In genomic region chr16:30033270-30033669, GRCh38 we compare ENCODE assay signal across 1 cellular context.
A peak's percentile ranks its signal among the peaks of the same experiment; 100 is the strongest.
TF ChIP-seq lines count a peak whose summit lies in the region.

No MANE protein-coding gene starts in this region.

TF ChIP-seq in K562, 482 proteins besides CTCF, POLR2A, EP300 and RAD21 (continued from another document and continues in another):
- no peak for TF ChIP-seq ZBTB9 (CRISPR knock-in tag; IDR thresholded peaks at IDR 0.05)
- peak; percentile 88 for TF ChIP-seq ZKSCAN8 (CRISPR knock-in tag; IDR thresholded peaks at IDR 0.05)
- TF ChIP-seq TEAD4 (IDR thresholded peaks at IDR 0.05; ENCODE audit: low read length): peak; percentile 59; the same call in 1 of the 2 replicates
- no peak for TF ChIP-seq TEAD4 (CRISPR knock-in tag; IDR thresholded peaks at IDR 0.05; ENCODE audit: borderline replicate concordance)
- no peak for TF ChIP-seq ZNF76 (CRISPR knock-in tag; IDR thresholded peaks at IDR 0.05; ENCODE audit: borderline replicate concordance)
- TF ChIP-seq ZNF175 (CRISPR knock-in tag; IDR thresholded peaks at IDR 0.05; ENCODE audit: low read depth): no peak
- TF ChIP-seq PHF21A (IDR thresholded peaks at IDR 0.05; ENCODE audit: borderline replicate concordance, low read depth): no peak
- TF ChIP-seq ZNF79 (CRISPR knock-in tag; IDR thresholded peaks at IDR 0.05; ENCODE audit: low read depth): no peak
- peak; percentile 65 for TF ChIP-seq CBFA2T2 (conservative IDR thresholded peaks at IDR 0.05)
- no peak for TF ChIP-seq TAF9B (IDR thresholded peaks at IDR 0.05; ENCODE audit: partially characterized antibody)
- no peak for TF ChIP-seq MCM5 (IDR thresholded peaks at IDR 0.05; ENCODE audit: low read depth)
- TF ChIP-seq BRF1 (IDR thresholded peaks at IDR 0.05; ENCODE audit: borderline replicate concordance, extremely low read depth, insufficient read length): no peak
- no peak for TF ChIP-seq NBN (IDR thresholded peaks at IDR 0.05; ENCODE audit: low read depth)
- TF ChIP-seq ARID3B (CRISPR knock-in tag; IDR thresholded peaks at IDR 0.05; ENCODE audit: borderline replicate concordance): no peak
- TF ChIP-seq CUX1 (CRISPR knock-in tag; IDR thresholded peaks at IDR 0.05): no peak
- no peak for TF ChIP-seq MNT (conservative IDR thresholded peaks at IDR 0.05)
- TF ChIP-seq VEZF1 (CRISPR knock-in tag; IDR thresholded peaks at IDR 0.05): peak; percentile 22; the same call in 1 of the 2 replicates
- TF ChIP-seq ZNF41 (CRISPR knock-in tag; conservative IDR thresholded peaks at IDR 0.05): no peak
- no peak for TF ChIP-seq HOMEZ (CRISPR knock-in tag; IDR thresholded peaks at IDR 0.05)
- TF ChIP-seq HLTF (IDR thresholded peaks at IDR 0.05): no peak
- TF ChIP-seq CHD2 (IDR thresholded peaks at IDR 0.05; ENCODE audit: low read depth, low read length): no peak
- TF ChIP-seq CREM (IDR thresholded peaks at IDR 0.05; ENCODE audit: low read depth): peak; percentile 55
- TF ChIP-seq KLF10 (CRISPR knock-in tag; IDR thresholded peaks at IDR 0.05): no peak
- no peak for TF ChIP-seq ZNF282 (CRISPR knock-in tag; IDR thresholded peaks at IDR 0.05)
- no peak for TF ChIP-seq TCF7 (IDR thresholded peaks at IDR 0.05; ENCODE audit: borderline replicate concordance)
- TF ChIP-seq C11orf30 (IDR thresholded peaks at IDR 0.05; ENCODE audit: low read depth): peak; percentile 96
- peak; percentile 61; the same call in 1 of the 2 replicates for TF ChIP-seq ARID1B (IDR thresholded peaks at IDR 0.05)
- no peak for TF ChIP-seq HES1 (IDR thresholded peaks at IDR 0.05; ENCODE audit: low read depth)
- TF ChIP-seq TFAP4 (CRISPR knock-in tag; IDR thresholded peaks at IDR 0.05; ENCODE audit: borderline replicate concordance): no peak
- TF ChIP-seq MTA1 (IDR thresholded peaks at IDR 0.05; ENCODE audit: borderline replicate concordance): no peak
- TF ChIP-seq HDAC1 (IDR thresholded peaks at IDR 0.05): peak in 1 of 2 experiments; percentile 77; a peak in 2 of 4 replicates
- peak; percentile 80 for TF ChIP-seq EGR1 (conservative IDR thresholded peaks at IDR 0.05)
- no peak for TF ChIP-seq BACH1 (tag; IDR thresholded peaks at IDR 0.05)
- no peak for TF ChIP-seq ZNF551 (CRISPR knock-in tag; IDR thresholded peaks at IDR 0.05)
- no peak for TF ChIP-seq ZC3H4 (CRISPR knock-in tag; IDR thresholded peaks at IDR 0.05; ENCODE audit: borderline replicate concordance)
- peak; percentile 46; the same call in 1 of the 2 replicates for TF ChIP-seq CREB3L1 (IDR thresholded peaks at IDR 0.05; ENCODE audit: borderline replicate concordance, low read depth)
- TF ChIP-seq NFE2 (IDR thresholded peaks at IDR 0.05; ENCODE audit: low read depth): peak; percentile 58
- TF ChIP-seq ZNF699 (CRISPR knock-in tag; IDR thresholded peaks at IDR 0.05; ENCODE audit: insufficient replicate concordance): no peak
